Comparison of ENCODE assay signal across 22 cellular contexts in the genomic region with DNA sequence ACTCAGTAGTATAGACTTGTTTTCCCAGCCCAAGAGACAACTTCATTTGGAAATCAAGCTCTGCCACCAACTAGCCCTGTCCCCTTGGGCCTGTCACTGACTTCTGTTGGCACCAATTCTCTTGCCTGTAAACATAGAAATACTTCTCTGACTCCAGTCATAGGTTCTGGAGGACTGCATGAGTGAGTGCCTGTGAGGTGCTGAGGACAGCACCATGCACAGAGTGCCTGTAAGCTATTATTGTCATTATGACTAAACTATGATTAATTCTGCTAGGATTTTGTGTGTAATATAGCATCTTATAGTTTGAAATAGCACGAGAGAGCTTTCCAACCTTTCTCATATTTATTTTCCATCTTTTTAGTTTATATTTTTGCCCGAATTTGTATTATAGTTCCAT.
DNase-seq lines count a peak whose midpoint lies in the region; ATAC-seq and TF ChIP-seq lines count a peak whose summit lies in the region.
"Had no signal": no experiment of that assay in that cellular context is flagged by ENCODE, and none has a peak within 500 bp of the region (broad histone marks: within the 10 kb centered on the region; RNA-seq: fewer than 3 reads in every experiment).

No MANE protein-coding gene starts in this region.

- H3K23ac ChIP-seq in IMR-90 (ENCODE audit: low read depth, low read length): no peak overlapping the region

- POLR2A ChIA-PET in IMR-90 (lab: Charles Lee; ENCODE audit: unreplicated experiment): no interaction called here

- no peaks in the 10 kb centered on the region for H3K36me3 ChIP-seq in IMR-90 (ENCODE audit: control insufficient read depth, insufficient read depth, low read length)
- H3K36me3 ChIP-seq in brain microvascular endothelial cell (replicated peaks): no peaks in the 10 kb centered on the region
- H3K36me3 ChIP-seq in tibial artery: no peaks in the 10 kb centered on the region
- H3K36me3 ChIP-seq: cardiac muscle cell, esophagus squamous epithelium, neutrophil, upper lobe of left lung had no signal

- no peak overlapping the region for H3K27ac ChIP-seq in IMR-90 (ENCODE audit: insufficient read depth, low read length)
- H3K27ac ChIP-seq in brain microvascular endothelial cell: no peak overlapping the region
- H3K27ac ChIP-seq in right cardiac atrium (ENCODE audit: low read length): no peak overlapping the region
- no peak overlapping the region for H3K27ac ChIP-seq in tibial artery
- H3K27ac ChIP-seq: cardiac muscle cell, esophagus squamous epithelium, neutrophil, upper lobe of left lung had no signal

- H4K5ac ChIP-seq in IMR-90 (ENCODE audit: low read depth, low read length): no peak overlapping the region

- no peaks in the 10 kb centered on the region for H3K9me1 ChIP-seq in IMR-90 (ENCODE audit: insufficient read depth, low read length)

- TF ChIP-seq RAD21 in IMR-90 (IDR thresholded peaks at IDR 0.05; ENCODE audit: low read length): no peak

- in situ Hi-C loops in IMR-90 (cut with MboI; ENCODE audit: low sequenced_read_pairs) (no loop called here), brain microvascular endothelial cell (cut with HindIII; ENCODE audit: low pct_ligation_motif_present, low sequenced_read_pairs) (no loop called here)

- H3K9me3 ChIP-seq in IMR-90 (ENCODE audit: control insufficient read depth, insufficient read depth, low read length): no peaks in the 10 kb centered on the region
- no peaks in the 10 kb centered on the region for H3K9me3 ChIP-seq in right cardiac atrium (ENCODE audit: control insufficient read depth, low read length)
- peaks cover 0 to 10% (median 3%) of the 10 kb centered on the region in 3 donors for H3K9me3 ChIP-seq in tibial artery
- H3K9me3 ChIP-seq: neutrophil had no signal

- no peak overlapping the region for H4K91ac ChIP-seq in IMR-90 (ENCODE audit: insufficient read depth, low read depth, low read length)

- no peak overlapping the region for H3K9ac ChIP-seq in IMR-90 (ENCODE audit: low read depth, low read length)

- no peak overlapping the region for H2AK9ac ChIP-seq in IMR-90 (replicated peaks; ENCODE audit: low read depth, low read length, poor library complexity)

- no peak overlapping the region for H4K8ac ChIP-seq in IMR-90 (ENCODE audit: low read depth in 2 of 2, low read length in 2 of 2)

- no peak overlapping the region for H2BK15ac ChIP-seq in IMR-90 (ENCODE audit: low read depth, low read length)

- H2AK5ac ChIP-seq in IMR-90 (ENCODE audit: low read depth, low read length): no peak overlapping the region

- no peak overlapping the region for H3K4ac ChIP-seq in IMR-90 (ENCODE audit: low read depth, low read length)

- no TSS peak for BruUV-seq in IMR-90 (replicated peaks; lab: Mats Ljungman, UMichigan)

- CTCF ChIA-PET in IMR-90 (lab: Yijun Ruan, JAX): no interaction called here

- no peak overlapping the region for H2BK20ac ChIP-seq in IMR-90 (ENCODE audit: low read depth, low read length)

- H4K20me1 ChIP-seq in IMR-90 (ENCODE audit: insufficient read depth, low read length): no peaks in the 10 kb centered on the region

- TF ChIP-seq CTCF in IMR-90 (conservative IDR thresholded peaks at IDR 0.05; ENCODE audit: low read depth, low read length) (no peak), brain microvascular endothelial cell (IDR thresholded peaks at IDR 0.05; ENCODE audit: low read depth, low read length, missing control alignments) (no peak), tibial artery (IDR thresholded peaks at IDR 0.05) (no peak)

- H3K27me3 ChIP-seq in IMR-90 (ENCODE audit: control insufficient read depth, insufficient read depth, low read length) (no peaks in the 10 kb centered on the region), brain microvascular endothelial cell (replicated peaks) (no peaks in the 10 kb centered on the region), right cardiac atrium (ENCODE audit: control insufficient read depth, insufficient read depth) (no peaks in the 10 kb centered on the region), tibial artery (no peaks in the 10 kb centered on the region)
- H3K27me3 ChIP-seq: cardiac muscle cell, esophagus squamous epithelium, neutrophil, upper lobe of left lung had no signal

- H2BK120ac ChIP-seq in IMR-90 (ENCODE audit: low read depth, low read length): no peak overlapping the region

- intact Hi-C loops in IMR-90 (cut with micrococcal nuclease): no loop called here
- intact Hi-C loops in right cardiac atrium (cut with DNase I): no loop called here
- intact Hi-C loops in tibial artery (cut with DNase I; ENCODE audit: low total_unique reads): no loop called here

- ATAC-seq in IMR-90 (ENCODE audit: low read depth) (peak; percentile 84), right cardiac atrium (peak; percentile 59 to 75)
- ATAC-seq: activated CD8-positive, alpha-beta T cell treated with anti-CD3 and anti-CD28 coated beads for 36 hours; activated naive CD4-positive, alpha-beta T cell treated with anti-CD3 and anti-CD28 coated beads, Interleukin-2, amount 50 U/mL, for 72 hours; CD8-positive, alpha-beta T cell; sciatic nerve; stimulated activated naive CD8-positive, alpha-beta T cell treated with anti-CD3 and anti-CD28 coated beads, Interleukin-15, Interleukin-2, amounts not matched to agents 100 U/mL and 50 U/mL, for 24 hours had no signal

- H3K56ac ChIP-seq in IMR-90 (ENCODE audit: extremely low read depth, insufficient read depth, low read length): no peak overlapping the region

- no peaks in the 10 kb centered on the region for H3K79me1 ChIP-seq in IMR-90 (ENCODE audit: low read depth in 1 of 2, low read length in 2 of 2)

- dilution Hi-C loops in IMR-90 (cut with HindIII; ENCODE audit: low sequenced_read_pairs, unreplicated experiment): no loop called here

- TF ChIP-seq POLR2A in IMR-90 (IDR thresholded peaks at IDR 0.05; ENCODE audit: low read depth, low read length): no peak

- H3K4me2 ChIP-seq in IMR-90 (ENCODE audit: low read depth, low read length): no peak overlapping the region

- H3K18ac ChIP-seq in IMR-90 (ENCODE audit: low read depth, low read length): no peak overlapping the region

- no peak overlapping the region for H2AFZ ChIP-seq in IMR-90 (replicated peaks; ENCODE audit: low read length, poor library complexity)

- H3K4me1 ChIP-seq in IMR-90 (ENCODE audit: control insufficient read depth, insufficient read depth, low read length): peaks cover 1% of the 10 kb centered on the region; the same call in 1 of the 2 replicates
- no peaks in the 10 kb centered on the region for H3K4me1 ChIP-seq in right cardiac atrium (ENCODE audit: control insufficient read depth, insufficient read depth, low read length)
- no peaks in the 10 kb centered on the region for H3K4me1 ChIP-seq in tibial artery
- H3K4me1 ChIP-seq: esophagus squamous epithelium, upper lobe of left lung had no signal

- no peak overlapping the region for H3K14ac ChIP-seq in IMR-90 (replicated peaks; ENCODE audit: low read depth, low read length)

- H3K4me3 ChIP-seq in IMR-90 (ENCODE audit: insufficient read depth, low read depth, low read length) (no peak overlapping the region), brain microvascular endothelial cell (ENCODE audit: low read depth, low read length) (no peak overlapping the region), right cardiac atrium (ENCODE audit: low read length) (no peak overlapping the region), tibial artery (no peak overlapping the region)
- H3K4me3 ChIP-seq: cardiac muscle cell, esophagus squamous epithelium, upper lobe of left lung had no signal

- no peak overlapping the region for H2BK5ac ChIP-seq in IMR-90 (ENCODE audit: low read depth, low read length, poor library complexity, severe bottlenecking)

- no CpG with 5 or more reads among the region's 2 CpGs for WGBS in IMR-90 (ENCODE audit: extremely low coverage in 2 of 2, insufficient read length in 1 of 2), 2 experiments
- WGBS in right cardiac atrium: 58% methylated on average over 2 of the region's 2 CpGs

- peak; percentile 50 for DNase-seq in AG20443 (ENCODE audit: low spot score)
- peak; percentile 51 for DNase-seq in IMR-90
- DNase-seq in brain microvascular endothelial cell: peak; percentile 54
- no peak for DNase-seq in right cardiac atrium
- no peak for DNase-seq in activated CD4-positive, alpha-beta T cell treated with anti-CD3 and anti-CD28 coated beads, Interleukin-2, amount 50 U/mL, for 4 hours
- no peak for DNase-seq in pons (ENCODE audit: low spot score)
- no peak for DNase-seq in tibial artery
- no peak for DNase-seq in NCI-H69 (lab: John Stamatoyannopoulos, UW)
- DNase-seq: activated CD8-positive, alpha-beta T cell treated with anti-CD3 and anti-CD28 coated beads for 36 hours; activated T-cell treated with anti-CD3 and anti-CD28 coated beads, Interleukin-2, amount 50 U/mL, for 48 hours; CD8-positive, alpha-beta T cell; effector CD4-positive, alpha-beta T cell; esophagus squamous epithelium; kidney; NCI-H187; SHP77 treated with DMSO at 0.1 percent for 48 hours; stimulated activated naive CD8-positive, alpha-beta T cell treated with anti-CD3 and anti-CD28 coated beads, Interleukin-15, Interleukin-2, amounts not matched to agents 100 U/mL and 50 U/mL, for 24 hours; upper lobe of left lung had no signal

TF ChIP-seq in IMR-90, 13 proteins besides CTCF, POLR2A, EP300 and RAD21 (continues in another document):
- TF ChIP-seq MAFK (IDR thresholded peaks at IDR 0.05; ENCODE audit: low read depth, low read length): no peak
- TF ChIP-seq RFX5 (IDR thresholded peaks at IDR 0.05; ENCODE audit: low read depth, low read length): no peak
- TF ChIP-seq USF2 (IDR thresholded peaks at IDR 0.05; ENCODE audit: low read depth, low read length): no peak
- TF ChIP-seq ELK1 (IDR thresholded peaks at IDR 0.05; ENCODE audit: borderline replicate concordance, low read depth, low read length): no peak
- TF ChIP-seq RCOR1 (IDR thresholded peaks at IDR 0.05; ENCODE audit: insufficient replicate concordance, low read length): no peak
- TF ChIP-seq FOS (IDR thresholded peaks at IDR 0.05; ENCODE audit: low read depth, low read length): no peak
- TF ChIP-seq MAZ (IDR thresholded peaks at IDR 0.05; ENCODE audit: borderline replicate concordance, low read depth, low read length): no peak

Comparison
In these comparisons a context has a peak if more than half of its experiments do, and no peak if none do; other contexts are left out.
1. DNase-seq: peak in AG20443 (single experiment), IMR-90 (single experiment) and brain microvascular endothelial cell (single experiment); none in right cardiac atrium (0 of 3), activated CD4-positive, alpha-beta T cell treated with anti-CD3 and anti-CD28 coated beads, Interleukin-2, amount 50 U/mL, for 4 hours (0 of 2), pons (single experiment), tibial artery (0 of 2) and NCI-H69 (single experiment).